Comparison of ENCODE assay signal across 8 cellular contexts in genomic region chr10:3197354-3198003, GRCh38. TPM values are rescaled to one million over a fixed set of nuclear protein-coding genes. Genes with fewer than 3 reads are reported as not detected.
DNase-seq lines count a peak whose midpoint lies in the region; ATAC-seq and TF ChIP-seq lines count a peak whose summit lies in the region.

No MANE protein-coding gene starts in this region.

- H3K9me2 ChIP-seq in Loucy (replicated peaks; ENCODE audit: low read depth, low read length): no peaks in the 10 kb centered on the region

- H3K36me3 Mint-ChIP-seq in activated naive CD8-positive, alpha-beta T cell treated with anti-CD3 and anti-CD28 coated beads for 36 hours: peaks cover 3% of the 10 kb centered on the region
- H3K36me3 Mint-ChIP-seq in progenitor cell of endocrine pancreas (ENCODE audit: insufficient read depth): no peaks in the 10 kb centered on the region

- no peak overlapping the region for H3K27ac Mint-ChIP-seq in activated naive CD8-positive, alpha-beta T cell treated with anti-CD3 and anti-CD28 coated beads for 36 hours
- peak overlapping the region; percentile 77 for H3K27ac Mint-ChIP-seq in progenitor cell of endocrine pancreas

- H2AFZ ChIP-seq in Loucy (ENCODE audit: low read length): no peak overlapping the region

- H3K4me3 Mint-ChIP-seq in activated naive CD8-positive, alpha-beta T cell treated with anti-CD3 and anti-CD28 coated beads for 36 hours: peak overlapping the region; percentile 40
- H3K4me3 Mint-ChIP-seq in progenitor cell of endocrine pancreas (ENCODE audit: low read depth): peak overlapping the region; percentile 0

- peaks cover 63% of the 10 kb centered on the region for H3K27me3 Mint-ChIP-seq in activated naive CD8-positive, alpha-beta T cell treated with anti-CD3 and anti-CD28 coated beads for 36 hours
- peaks cover 40% of the 10 kb centered on the region for H3K27me3 Mint-ChIP-seq in progenitor cell of endocrine pancreas

- TF ChIP-seq CTCF in Loucy (conservative IDR thresholded peaks at IDR 0.05; ENCODE audit: low read length) (peak; percentile 78), progenitor cell of endocrine pancreas (IDR thresholded peaks at IDR 0.05; ENCODE audit: unreplicated experiment) (peak; percentile 95), upper lobe of right lung (IDR thresholded peaks at IDR 0.05) (peak; percentile 90)

- H3K9me3 ChIP-seq in Loucy (ENCODE audit: insufficient read depth, low read depth, low read length): no peaks in the 10 kb centered on the region
- H3K9me3 ChIP-seq in upper lobe of right lung: no peaks in the 10 kb centered on the region

- H4K20me1 ChIP-seq in Loucy (ENCODE audit: insufficient read depth, low read length, poor library complexity, severe bottlenecking): no peaks in the 10 kb centered on the region

- H3K36me3 ChIP-seq in Loucy (ENCODE audit: insufficient read depth, low read length): no peaks in the 10 kb centered on the region
- no peaks in the 10 kb centered on the region for H3K36me3 ChIP-seq in upper lobe of right lung

- H3K4me2 ChIP-seq in Loucy (ENCODE audit: low read depth, low read length, poor library complexity, severe bottlenecking): peak overlapping the region; percentile 17

- H3K27me3 ChIP-seq in Loucy (ENCODE audit: insufficient read depth, low read length, poor library complexity, severe bottlenecking) (peaks cover 66% of the 10 kb centered on the region), upper lobe of right lung (peaks cover 7% of the 10 kb centered on the region)

- H3F3A ChIP-seq in Loucy (ENCODE audit: low read depth): no peaks in the 10 kb centered on the region

- peaks cover 30% of the 10 kb centered on the region for H3K4me1 Mint-ChIP-seq in activated naive CD8-positive, alpha-beta T cell treated with anti-CD3 and anti-CD28 coated beads for 36 hours
- H3K4me1 Mint-ChIP-seq in progenitor cell of endocrine pancreas (ENCODE audit: low read depth): peaks cover 4% of the 10 kb centered on the region

- H3K4me3 ChIP-seq in Loucy (ENCODE audit: low read length, poor library complexity, severe bottlenecking) (no peak overlapping the region), upper lobe of right lung (peak overlapping the region; percentile 30)

- H3K4me1 ChIP-seq in Loucy (ENCODE audit: insufficient read depth, low read length, poor library complexity, severe bottlenecking) (no peaks in the 10 kb centered on the region), upper lobe of right lung (peaks cover 24% of the 10 kb centered on the region)

- H3K79me2 ChIP-seq in Loucy (ENCODE audit: insufficient read depth, low read length): no peaks in the 10 kb centered on the region

- no peak overlapping the region for H3K27ac ChIP-seq in upper lobe of right lung

- DNase-seq in DMS153 treated with DMSO at 0.1 percent for 48 hours (lab: John Stamatoyannopoulos, UW; ENCODE audit: unreplicated experiment): peak; percentile 1
- DNase-seq in SK-N-DZ (ENCODE audit: low spot score): peak; percentile 76
- DNase-seq in activated naive CD8-positive, alpha-beta T cell treated with anti-CD3 and anti-CD28 coated beads for 36 hours: peak; percentile 82
- DNase-seq in Right ventricle myocardium superior: peak; percentile 86
- DNase-seq in progenitor cell of endocrine pancreas (ENCODE audit: low spot score, unreplicated experiment): peak; percentile 75
- peak; percentile 88 for DNase-seq in upper lobe of right lung

- no peak overlapping the region for H3K9ac ChIP-seq in Loucy (ENCODE audit: low read depth, low read length, poor library complexity, severe bottlenecking)

- H3K9me3 Mint-ChIP-seq in activated naive CD8-positive, alpha-beta T cell treated with anti-CD3 and anti-CD28 coated beads for 36 hours: no peaks in the 10 kb centered on the region
- H3K9me3 Mint-ChIP-seq in progenitor cell of endocrine pancreas (ENCODE audit: low read depth): no peaks in the 10 kb centered on the region

- ATAC-seq in GM21786 (IDR thresholded peaks at IDR 0.05; ENCODE audit: unreplicated experiment) (peak; percentile 73), Right ventricle myocardium superior (ENCODE audit: poor library complexity) (peak; percentile 97), upper lobe of right lung (peak; percentile 95)

- intact Hi-C loops in Right ventricle myocardium superior (cut with DNase I) (loop anchor here (5.0 kb wide), 1 partner anchor 1570 kb away; no protein-coding TSS in a partner anchor), upper lobe of right lung (cut with DNase I) (loop anchor here (10.0 kb wide), 1 partner anchor 1567 kb away; no protein-coding TSS in a partner anchor)

RNA-seq across cellular contexts. Expression of gene PITRM1, which starts 24.9 kb away (rescaled TPM):
- polyA plus RNA-seq in SK-N-DZ (2014; cell fraction: cytosol; rRNA removed): 36.9 and 52.6 TPM in 2 replicates
- 64.9 and 103 TPM in 2 replicates for polyA plus RNA-seq in SK-N-DZ (2014; cell fraction: nucleus; rRNA removed)
- 10 to 100 TPM; 75.3 to 75.5 TPM for total RNA-seq in activated naive CD8-positive, alpha-beta T cell treated with anti-CD3 and anti-CD28 coated beads for 36 hours
- total RNA-seq in Right ventricle myocardium superior (84.4 TPM), progenitor cell of endocrine pancreas (47.6 and 51.7 TPM in 2 replicates), upper lobe of right lung (65.0 TPM)

Comparison
In these comparisons a context has a peak if more than half of its experiments do, and no peak if none do; other contexts are left out.
1. DNase-seq: peak in every context shown above with its lines; median percentile 88 in upper lobe of right lung; 86 in Right ventricle myocardium superior; 82 in activated naive CD8-positive, alpha-beta T cell treated with anti-CD3 and anti-CD28 coated beads for 36 hours; 76 in SK-N-DZ; 75 in progenitor cell of endocrine pancreas; 1 in DMS153 treated with DMSO at 0.1 percent for 48 hours.